21 cellular contexts compared by ENCODE assay signal in genomic region chr14:68749487-68750475, GRCh38. TPM values are rescaled to one million over a fixed set of nuclear protein-coding genes. Genes with fewer than 3 reads are reported as not detected.
A peak's percentile ranks its signal among the peaks of the same experiment; 100 is the strongest.
DNase-seq lines count a peak whose midpoint lies in the region; ATAC-seq, FAIRE-seq and TF ChIP-seq lines count a peak whose summit lies in the region.
"Had no signal": no experiment of that assay in that cellular context is flagged by ENCODE, and none has a peak within 500 bp of the region (broad histone marks: within the 10 kb centered on the region; RNA-seq: fewer than 3 reads in every experiment).

No MANE protein-coding gene starts in this region.

- H3K36me3 Mint-ChIP-seq in chondrocyte (ENCODE audit: low read depth): no peaks in the 10 kb centered on the region

- H3K79me2 ChIP-seq in mammary epithelial cell (ENCODE audit: insufficient read depth, low read length): no peaks in the 10 kb centered on the region
- H3K79me2 ChIP-seq: parathyroid adenoma had no signal

- intact Hi-C loops in lower lobe of right lung (cut with DNase I): no loop called here
- intact Hi-C loops in thyroid gland (cut with DNase I): no loop called here
- intact Hi-C loops in dorsolateral prefrontal cortex (cut with DNase I): no loop called here
- intact Hi-C loops in mammary epithelial cell (cut with micrococcal nuclease): no loop called here

- peak overlapping the region; percentile 77 for H3K27ac Mint-ChIP-seq in chondrocyte (ENCODE audit: unreplicated experiment)
- H3K27ac Mint-ChIP-seq: activated CD8-positive, alpha-beta T cell treated with anti-CD3 and anti-CD28 coated beads, Interleukin-2, amount 10 ng/mL, durations not matched to agents 7 days and 5 days; CD4-positive, alpha-beta T cell had no signal

- DNase-seq in NCI-H2171 treated with DMSO at 0.1 percent for 48 hours (lab: John Stamatoyannopoulos, UW) (peak; percentile 43), NCI-H2171 (lab: John Stamatoyannopoulos, UW) (no peak), chondrocyte (ENCODE audit: low spot score) (no peak), lower lobe of right lung (no peak), thyroid gland (peak; percentile 60 to 68), dorsolateral prefrontal cortex (no peak), urothelium cell line (ENCODE audit: low spot score) (no peak), mammary epithelial cell (no peak)
- DNase-seq: activated CD8-positive, alpha-beta T cell treated with anti-CD3 and anti-CD28 coated beads, Interleukin-2, amount 10 ng/mL, durations not matched to agents 7 days and 5 days; activated effector memory CD4-positive, alpha-beta T cell treated with anti-CD3 and anti-CD28 coated beads, Interleukin-2, amount 50 U/mL, for 16 hours; brain microvascular endothelial cell; CD4-positive, alpha-beta T cell; effector CD8-positive, alpha-beta T cell; EL; GOT3; NCI-H2227 treated with DMSO at 0.1 percent for 48 hours; PC-3; SK-N-SH; stimulated activated CD4-positive, alpha-beta T cell treated with anti-CD3 and anti-CD28 coated beads, Interleukin-12 subunit alpha, Interleukin-12 subunit beta, amount 100 ng/mL, for 4 hours had no signal

- no peaks in the 10 kb centered on the region for H3K36me3 ChIP-seq in lower lobe of right lung
- no peaks in the 10 kb centered on the region for H3K36me3 ChIP-seq in thyroid gland
- no peaks in the 10 kb centered on the region for H3K36me3 ChIP-seq in mammary epithelial cell (ENCODE audit: insufficient read depth, low read length)
- H3K36me3 ChIP-seq: brain microvascular endothelial cell had no signal

- TF ChIP-seq POLR2A in thyroid gland (IDR thresholded peaks at IDR 0.05): no peak

- no peak overlapping the region for H3K4me3 Mint-ChIP-seq in chondrocyte (ENCODE audit: unreplicated experiment)
- H3K4me3 Mint-ChIP-seq: activated CD8-positive, alpha-beta T cell treated with anti-CD3 and anti-CD28 coated beads, Interleukin-2, amount 10 ng/mL, durations not matched to agents 7 days and 5 days; CD4-positive, alpha-beta T cell had no signal

- TF ChIP-seq CTCF in chondrocyte (IDR thresholded peaks at IDR 0.05): no peak
- TF ChIP-seq CTCF in lower lobe of right lung (IDR thresholded peaks at IDR 0.05): no peak
- no peak for TF ChIP-seq CTCF in thyroid gland (IDR thresholded peaks at IDR 0.05)
- TF ChIP-seq CTCF in dorsolateral prefrontal cortex (IDR thresholded peaks at IDR 0.05 in 54 of 56, conservative IDR thresholded peaks at IDR 0.05 in 2 of 56; ENCODE audit: low read depth in 1 of 56, partially characterized antibody in 56 of 56): no peak
- no peak for TF ChIP-seq CTCF in mammary epithelial cell (conservative IDR thresholded peaks at IDR 0.05 in 1 of 2, IDR thresholded peaks at IDR 0.05 in 1 of 2; ENCODE audit: extremely low read depth in 1 of 2, insufficient read depth in 1 of 2, low read depth in 1 of 2, low read length in 2 of 2)

- no peaks in the 10 kb centered on the region for H3K9me3 Mint-ChIP-seq in chondrocyte (ENCODE audit: low read depth)
- H3K9me3 Mint-ChIP-seq: CD4-positive, alpha-beta T cell had no signal

- H3K27ac ChIP-seq in lower lobe of right lung (no peak overlapping the region), thyroid gland (peak overlapping the region in 2 of 3 donors; percentile 7 to 46), dorsolateral prefrontal cortex (no peak overlapping the region), mammary epithelial cell (ENCODE audit: insufficient read depth, low read depth, low read length) (no peak overlapping the region)
- H3K27ac ChIP-seq: brain microvascular endothelial cell, parathyroid adenoma had no signal

- dilution Hi-C loops in mammary epithelial cell (cut with HindIII; ENCODE audit: low sequenced_read_pairs): no loop called here

- peaks cover 6% of the 10 kb centered on the region for H3K27me3 Mint-ChIP-seq in chondrocyte (ENCODE audit: low read depth)
- H3K27me3 Mint-ChIP-seq: CD4-positive, alpha-beta T cell had no signal

- H4K20me1 ChIP-seq in mammary epithelial cell (ENCODE audit: insufficient read depth, low read length): no peaks in the 10 kb centered on the region

- 64 to 70% methylated on average over 11 of the region's 11 CpGs for WGBS in thyroid gland, 2 donors
- WGBS in mammary epithelial cell (ENCODE audit: low coverage, missing lambda C conversion rate): 95% methylated on average over 11 of the region's 11 CpGs

- peaks cover 9% of the 10 kb centered on the region for H3K4me1 ChIP-seq in lower lobe of right lung
- H3K4me1 ChIP-seq in thyroid gland: peaks cover 0 to 18% of the 10 kb centered on the region in 2 donors
- H3K4me1 ChIP-seq in mammary epithelial cell (ENCODE audit: insufficient read depth, low read length): no peaks in the 10 kb centered on the region
- H3K4me1 ChIP-seq: A549 had no signal

- H3K9me3 ChIP-seq in lower lobe of right lung (no peaks in the 10 kb centered on the region), thyroid gland (no peaks in the 10 kb centered on the region), mammary epithelial cell (replicated peaks; ENCODE audit: insufficient read depth, low read length) (no peaks in the 10 kb centered on the region)
- H3K9me3 ChIP-seq: A549, SK-N-SH had no signal

- H2AFZ ChIP-seq in mammary epithelial cell (ENCODE audit: low read depth, low read length): no peak overlapping the region
- H2AFZ ChIP-seq: parathyroid adenoma had no signal

- no peak overlapping the region for H3K9ac ChIP-seq in mammary epithelial cell (ENCODE audit: insufficient read depth, low read length)
- H3K9ac ChIP-seq: parathyroid adenoma, SK-N-SH had no signal

- BruUV-seq in mammary epithelial cell (replicated peaks; lab: Mats Ljungman, UMichigan): no TSS peak

- no peaks in the 10 kb centered on the region for H3K27me3 ChIP-seq in lower lobe of right lung (ENCODE audit: low read depth)
- no peaks in the 10 kb centered on the region for H3K27me3 ChIP-seq in thyroid gland
- no peaks in the 10 kb centered on the region for H3K27me3 ChIP-seq in dorsolateral prefrontal cortex
- no peaks in the 10 kb centered on the region for H3K27me3 ChIP-seq in mammary epithelial cell (ENCODE audit: insufficient read depth, low read length)
- H3K27me3 ChIP-seq: brain microvascular endothelial cell had no signal

- H3K4me3 ChIP-seq in lower lobe of right lung (no peak overlapping the region), thyroid gland (replicated peaks in 1 of 3) (no peak overlapping the region), dorsolateral prefrontal cortex (no peak overlapping the region), mammary epithelial cell (replicated peaks in 1 of 3; ENCODE audit: insufficient read depth in 1 of 3, low read depth in 2 of 3, low read length in 3 of 3) (no peak overlapping the region)
- H3K4me3 ChIP-seq: A549 had no signal

- no peak overlapping the region for H3K4me2 ChIP-seq in mammary epithelial cell (ENCODE audit: insufficient read depth, low read depth, low read length)
- H3K4me2 ChIP-seq: A549, SK-N-SH had no signal

- peaks cover 20% of the 10 kb centered on the region for H3K4me1 Mint-ChIP-seq in chondrocyte (ENCODE audit: low read depth)

- FAIRE-seq in urothelium cell line (lab: Jason Lieb, UNC): no peak
- FAIRE-seq: A549 had no signal

- ATAC-seq in lower lobe of right lung: peak; percentile 82
- ATAC-seq: A549; activated CD8-positive, alpha-beta T cell treated with anti-CD3 and anti-CD28 coated beads, Interleukin-2, amount 10 ng/mL, durations not matched to agents 7 days and 5 days had no signal

- CTCF ChIA-PET in mammary epithelial cell (lab: Charles Lee; ENCODE audit: low non-redundant PET): no interaction called here

- in situ Hi-C loops in mammary epithelial cell (cut with MboI; ENCODE audit: low sequenced_read_pairs in 2 of 2): no loop called here

RNA-seq across cellular contexts. Expression of gene ZFP36L1, which starts 43.1 kb away (rescaled TPM):
- total RNA-seq in chondrocyte (82.5 to 195 TPM (median 180 TPM) in 3 replicates), lower lobe of right lung (199 TPM), thyroid gland (100 to 1,000 TPM in 3 of 4 donors, 10 to 100 TPM in 1; 96.9 to 274 (median 127) TPM), dorsolateral prefrontal cortex (100 to 1,000 TPM in 78 of 120 experiments, 10 to 100 TPM in 42; 50.7 to 283 (median 111) TPM), mammary epithelial cell (100 to 1,000 TPM; 169 to 373 TPM)
- 140 TPM for polyA plus RNA-seq in mammary epithelial cell
- 99.0 TPM for polyA minus RNA-seq in mammary epithelial cell

Comparison
In these comparisons a context has a peak if more than half of its experiments do, and no peak if none do; other contexts are left out.
1. DNase-seq: peak in NCI-H2171 treated with DMSO at 0.1 percent for 48 hours (single experiment) and thyroid gland (2 of 2); none in NCI-H2171 (single experiment), chondrocyte (single experiment), lower lobe of right lung (single experiment), dorsolateral prefrontal cortex (0 of 10), urothelium cell line (single experiment) and mammary epithelial cell (single experiment).
2. H3K27ac ChIP-seq: peak in thyroid gland (2 of 3); none in lower lobe of right lung (single experiment), dorsolateral prefrontal cortex (0 of 59) and mammary epithelial cell (single experiment).